20 cellular contexts compared by ENCODE assay signal in the genomic region with DNA sequence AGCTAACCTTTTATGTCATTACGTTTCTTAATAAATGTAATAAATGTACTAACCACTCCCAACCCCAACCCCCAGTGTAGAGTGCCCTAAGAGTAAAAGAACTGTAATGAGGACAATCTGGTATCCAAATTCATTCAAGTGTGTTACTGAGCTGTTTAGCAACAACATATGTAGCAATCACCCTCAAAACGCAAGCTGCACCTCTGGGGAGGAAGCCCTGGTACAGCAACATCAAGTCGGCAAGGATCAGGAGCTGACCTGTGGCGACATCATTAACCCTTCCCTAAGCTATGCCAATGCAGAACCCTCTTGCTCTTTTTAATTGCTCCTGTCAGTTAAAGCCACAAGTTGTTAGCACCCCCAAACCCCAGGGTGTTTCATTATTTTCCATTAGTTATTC. TPM values are rescaled to one million over a fixed set of nuclear protein-coding genes. Genes with fewer than 3 reads are reported as not detected.
A peak's percentile ranks its signal among the peaks of the same experiment; 100 is the strongest.
DNase-seq lines count a peak whose midpoint lies in the region; ATAC-seq and TF ChIP-seq lines count a peak whose summit lies in the region.
"Had no signal": no experiment of that assay in that cellular context is flagged by ENCODE, and none has a peak within 500 bp of the region (broad histone marks: within the 10 kb centered on the region; RNA-seq: fewer than 3 reads in every experiment).

No MANE protein-coding gene starts in this region.

- TSS peak; percentile 4 for BruUV-seq in HCT116 (replicated peaks; lab: Mats Ljungman, UMichigan)

- H3K36me3 ChIP-seq in HCT116 (ENCODE audit: control insufficient read depth in 1 of 2, insufficient read depth in 2 of 2, low read length in 2 of 2) (peaks cover 17% of the 10 kb centered on the region in 2 experiments; a peak in 3 of 4 replicates), mesendoderm (ENCODE audit: control insufficient read depth, insufficient read depth, low read length) (peaks cover 2% of the 10 kb centered on the region)

- no peak overlapping the region for H3K4ac ChIP-seq in mesendoderm (ENCODE audit: low read depth, low read length)

- WGBS in mesendoderm (ENCODE audit: extremely low coverage, insufficient coverage, low lambda C conversion rate): no CpG with 5 or more reads among the region's 4 CpGs

- H3K36me3 Mint-ChIP-seq in WTC11: peaks cover 66% of the 10 kb centered on the region

- no peak overlapping the region for H3K18ac ChIP-seq in mesendoderm (ENCODE audit: low read length)

- no peak overlapping the region for H2BK5ac ChIP-seq in mesendoderm (ENCODE audit: low read length)

- peak; percentile 86 to 90 for DNase-seq in AML-193 (lab: John Stamatoyannopoulos, UW)
- DNase-seq in HCT116 (ENCODE audit: low read depth, low spot score): no peak
- peak; percentile 75 for DNase-seq in SKM-1 treated with dmso at 0.1 percent for 144 hours (lab: John Stamatoyannopoulos, UW; ENCODE audit: unreplicated experiment)
- DNase-seq in fibroblast of villous mesenchyme (ENCODE audit: low read depth): peak; percentile 36
- no peak for DNase-seq in mesendoderm
- no peak for DNase-seq in WTC11 (ENCODE audit: low spot score)
- no peak for DNase-seq in kidney tubule cell (ENCODE audit: low spot score)
- DNase-seq: activated CD4-positive, CD25-positive, alpha-beta regulatory T cell treated with anti-CD3 and anti-CD28 coated beads, Interleukin-2, amount 50 U/mL, for 72 hours; activated gamma-delta T cell treated with Interleukin-2 at 50 U/mL for 16 hours; activated T-cell treated with anti-CD3 and anti-CD28 coated beads, Interleukin-2, amount 50 U/mL, for 1 hour; colonic mucosa; DMS153; endodermal cell; immature natural killer cell; left ventricle myocardium superior; NCI-H2029; substantia nigra had no signal

- H3K56ac ChIP-seq in mesendoderm (ENCODE audit: low read length): no peak overlapping the region

- no peak overlapping the region for H3K4me3 ChIP-seq in HCT116 (replicated peaks in 1 of 2; ENCODE audit: low read depth in 1 of 2, low read length in 2 of 2)
- H3K4me3 ChIP-seq in fibroblast of villous mesenchyme (ENCODE audit: low read depth, low read length): no peak overlapping the region
- no peak overlapping the region for H3K4me3 ChIP-seq in mesendoderm (ENCODE audit: low read length)
- H3K4me3 ChIP-seq: colonic mucosa, prostate gland had no signal

- no peaks in the 10 kb centered on the region for H3K9me3 Mint-ChIP-seq in WTC11
- H3K9me3 Mint-ChIP-seq: endodermal cell, immature natural killer cell had no signal

- no peaks in the 10 kb centered on the region for H3K4me1 Mint-ChIP-seq in WTC11

- no peak overlapping the region for H4K5ac ChIP-seq in mesendoderm (ENCODE audit: low read length)

- no peaks in the 10 kb centered on the region for H3K27me3 ChIP-seq in HCT116 (ENCODE audit: insufficient read depth, low read length)
- H3K27me3 ChIP-seq in mesendoderm (ENCODE audit: insufficient read depth, low read length, poor library complexity): no peaks in the 10 kb centered on the region
- H3K27me3 ChIP-seq: colonic mucosa had no signal

- H3K9ac ChIP-seq in HCT116 (ENCODE audit: low read length) (no peak overlapping the region), mesendoderm (ENCODE audit: low read length) (no peak overlapping the region)

- no peaks in the 10 kb centered on the region for H3K79me1 ChIP-seq in mesendoderm (ENCODE audit: low read length)

- CTCF ChIA-PET in HCT116 (lab: Charles Lee): no interaction called here
- CTCF ChIA-PET in WTC11 (lab: Charles Lee): interaction anchor here (0.7 to 0.9 kb wide), 3 partner anchors 9 to 166 kb away, joined by 3 to 4 read pairs (median 3); no protein-coding TSS in a partner anchor

- POLR2A ChIA-PET in HCT116 (lab: Charles Lee) (no interaction called here), WTC11 (lab: Charles Lee) (interaction anchor here (0.8 to 1.2 kb wide), 2 partner anchors 10 to 48 kb away, joined by 3 to 9 read pairs; no protein-coding TSS in a partner anchor)

- H3K79me2 ChIP-seq in HCT116 (ENCODE audit: insufficient read depth, low read length): no peaks in the 10 kb centered on the region; the same call in 1 of the 2 replicates
- H3K79me2 ChIP-seq in mesendoderm (ENCODE audit: control insufficient read depth, insufficient read depth, low read length): no peaks in the 10 kb centered on the region

- no peaks in the 10 kb centered on the region for H3K9me3 ChIP-seq in HCT116 (ENCODE audit: control insufficient read depth in 1 of 2, insufficient read depth in 1 of 2, low read depth in 1 of 2, low read length in 2 of 2)
- H3K9me3 ChIP-seq: colonic mucosa, prostate gland had no signal

- H2AK5ac ChIP-seq in mesendoderm (ENCODE audit: low read length): no peak overlapping the region

- RAD21 ChIA-PET in HCT116 (lab: Charles Lee; ENCODE audit: low non-redundant PET in 1 of 2, low total read pairs in 2 of 2, uncharacterized antibody in 2 of 2, unreplicated experiment in 2 of 2): no interaction called here

- no peak for TF ChIP-seq POLR2A in HCT116 (IDR thresholded peaks at IDR 0.05; ENCODE audit: borderline replicate concordance, extremely low read depth, insufficient read depth, insufficient read length)

- H3K27ac ChIP-seq in HCT116 (ENCODE audit: low read depth, low read length) (no peak overlapping the region), mesendoderm (ENCODE audit: low read depth, low read length) (no peak overlapping the region)
- H3K27ac ChIP-seq: colonic mucosa, prostate gland, RWPE1 had no signal

- no peak overlapping the region for H3K23ac ChIP-seq in mesendoderm (ENCODE audit: low read length)

- no peaks in the 10 kb centered on the region for H4K20me1 ChIP-seq in HCT116 (ENCODE audit: insufficient read depth)

- H2BK15ac ChIP-seq in mesendoderm (replicated peaks; ENCODE audit: low read depth): no peak overlapping the region

- H3K9me2 ChIP-seq in HCT116 (ENCODE audit: insufficient read depth): no peaks in the 10 kb centered on the region

- ATAC-seq in HCT116: no peak
- no peak for ATAC-seq in WTC11
- no peak for ATAC-seq in GM18868 (IDR thresholded peaks at IDR 0.05; ENCODE audit: unreplicated experiment)
- ATAC-seq: left ventricle myocardium superior had no signal

- H3K4me1 ChIP-seq in HCT116 (ENCODE audit: control insufficient read depth in 1 of 2, insufficient read depth in 2 of 2, low read length in 2 of 2) (no peaks in the 10 kb centered on the region), mesendoderm (ENCODE audit: control insufficient read depth, low read depth, low read length) (no peaks in the 10 kb centered on the region)
- H3K4me1 ChIP-seq: colonic mucosa, prostate gland had no signal

- H3K4me2 ChIP-seq in HCT116 (ENCODE audit: low read length) (no peak overlapping the region), mesendoderm (ENCODE audit: low read length) (no peak overlapping the region)

- no peak overlapping the region for H3K4me3 Mint-ChIP-seq in WTC11
- H3K4me3 Mint-ChIP-seq: endodermal cell had no signal

- no peak for TF ChIP-seq CTCF in HCT116 (IDR thresholded peaks at IDR 0.05 in 2 of 3, conservative IDR thresholded peaks at IDR 0.05 in 1 of 3; ENCODE audit: borderline replicate concordance in 1 of 3, insufficient read depth in 1 of 3, low read depth in 2 of 3, low read length in 2 of 3)
- TF ChIP-seq CTCF in fibroblast of villous mesenchyme (IDR thresholded peaks at IDR 0.05; ENCODE audit: insufficient read depth, low read depth, low read length): no peak
- no peak for TF ChIP-seq CTCF in WTC11 (IDR thresholded peaks at IDR 0.05)

- no peak for TF ChIP-seq RAD21 in HCT116 (IDR thresholded peaks at IDR 0.05; ENCODE audit: low read depth)

- H2BK120ac ChIP-seq in mesendoderm (ENCODE audit: low read depth, low read length): no peak overlapping the region

- no peak overlapping the region for H3K27ac Mint-ChIP-seq in WTC11
- H3K27ac Mint-ChIP-seq: endodermal cell had no signal

- H3K27me3 Mint-ChIP-seq in WTC11 (ENCODE audit: low read depth): no peaks in the 10 kb centered on the region

- H4K8ac ChIP-seq in mesendoderm (ENCODE audit: low read depth, low read length): no peak overlapping the region

- no peak overlapping the region for H2AFZ ChIP-seq in HCT116 (ENCODE audit: low read depth, low read length, poor library complexity, severe bottlenecking)

- intact Hi-C loops in HCT116 (cut with micrococcal nuclease): no loop called here

TF ChIP-seq in WTC11, 78 proteins besides CTCF, POLR2A, EP300 and RAD21:
- TF ChIP-seq, protein P1, sequence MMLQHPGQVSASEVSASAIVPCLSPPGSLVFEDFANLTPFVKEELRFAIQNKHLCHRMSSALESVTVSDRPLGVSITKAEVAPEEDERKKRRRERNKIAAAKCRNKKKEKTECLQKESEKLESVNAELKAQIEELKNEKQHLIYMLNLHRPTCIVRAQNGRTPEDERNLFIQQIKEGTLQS (CRISPR knock-in tag; conservative IDR thresholded peaks at IDR 0.05): no peak
- TF ChIP-seq ESRRA (CRISPR knock-in tag; IDR thresholded peaks at IDR 0.05; ENCODE audit: borderline replicate concordance): no peak
- TF ChIP-seq, protein P2, sequence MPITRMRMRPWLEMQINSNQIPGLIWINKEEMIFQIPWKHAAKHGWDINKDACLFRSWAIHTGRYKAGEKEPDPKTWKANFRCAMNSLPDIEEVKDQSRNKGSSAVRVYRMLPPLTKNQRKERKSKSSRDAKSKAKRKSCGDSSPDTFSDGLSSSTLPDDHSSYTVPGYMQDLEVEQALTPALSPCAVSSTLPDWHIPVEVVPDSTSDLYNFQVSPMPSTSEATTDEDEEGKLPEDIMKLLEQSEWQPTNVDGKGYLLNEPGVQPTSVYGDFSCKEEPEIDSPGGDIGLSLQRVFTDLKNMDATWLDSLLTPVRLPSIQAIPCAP (CRISPR knock-in tag; IDR thresholded peaks at IDR 0.05): no peak

RNA-seq across cellular contexts. Expression of a gene that starts 47.1 kb away (rescaled TPM):
- total RNA-seq in HCT116 (2021; ENCODE audit: unreplicated experiment) (21.2 TPM), fibroblast of villous mesenchyme (23.8 and 48.4 TPM in 2 replicates), WTC11 (2021) (30.2 to 32.3 TPM (median 30.5 TPM) in 3 replicates)
- polyA plus RNA-seq in HCT116 (2012): 10.3 and 11.4 TPM in 2 replicates
- polyA plus RNA-seq in mesendoderm (2013, experiment 1 of 2): 17.3 TPM
- 18.0 TPM for polyA plus RNA-seq in mesendoderm (2013, experiment 2 of 2)

RNA-seq across cellular contexts. Expression of a gene that starts 58.2 kb away (rescaled TPM):
- 6.6 TPM for total RNA-seq in HCT116 (2021; ENCODE audit: unreplicated experiment)
- 5.4 and 6.1 TPM in 2 replicates for polyA plus RNA-seq in HCT116 (2012)
- total RNA-seq in fibroblast of villous mesenchyme: 17.1 and 35.8 TPM in 2 replicates
- 0.06 TPM for polyA plus RNA-seq in mesendoderm (2013, experiment 1 of 2)
- polyA plus RNA-seq in mesendoderm (2013, experiment 2 of 2): 0.07 TPM
- total RNA-seq in WTC11 (2021): 0.28 to 0.64 TPM (median 0.30 TPM) in 3 replicates

Comparison
In these comparisons a context has a peak if more than half of its experiments do, and no peak if none do; other contexts are left out.
1. DNase-seq: peak in AML-193 (2 of 2), SKM-1 treated with dmso at 0.1 percent for 144 hours (single experiment) and fibroblast of villous mesenchyme (single experiment); none in HCT116 (single experiment), mesendoderm (single experiment), WTC11 (single experiment) and kidney tubule cell (single experiment).